In genomic region chr1:155946633-155947219, GRCh38 we compare ENCODE assay signal across 8 cellular contexts. TPM values are rescaled to one million over a fixed set of nuclear protein-coding genes. Genes with fewer than 3 reads are reported as not detected.
A peak's percentile ranks its signal among the peaks of the same experiment; 100 is the strongest.
DNase-seq lines count a peak whose midpoint lies in the region; ATAC-seq and TF ChIP-seq lines count a peak whose summit lies in the region.
"Had no signal": no experiment of that assay in that cellular context is flagged by ENCODE, and none has a peak within 500 bp of the region (broad histone marks: within the 10 kb centered on the region; RNA-seq: fewer than 3 reads in every experiment).

No MANE protein-coding gene starts in this region.

- peaks cover 19% of the 10 kb centered on the region for H3K4me1 Mint-ChIP-seq in WTC11
- H3K4me1 Mint-ChIP-seq in natural killer cell treated with Interleukin-12 subunit alpha and Interleukin-12 subunit beta and Interleukin-15 and Interleukin-18, amount 100 ng/mL, for 72 hours (ENCODE audit: low read depth in 2 of 2), result peaks cover 14 to 39% of the 10 kb centered on the region in 2 donors

- no peaks in the 10 kb centered on the region for H3K9me3 Mint-ChIP-seq in WTC11
- no peaks in the 10 kb centered on the region for H3K9me3 Mint-ChIP-seq in natural killer cell treated with Interleukin-12 subunit alpha and Interleukin-12 subunit beta and Interleukin-15 and Interleukin-18, amount 100 ng/mL, for 72 hours

- POLR2A ChIA-PET in WTC11 (lab: Charles Lee), result interaction anchor here (0.8 to 1.4 kb wide), 3 partner anchors 12 to 37 kb away, joined by 3 to 4 read pairs (median 3); partner anchors contain the start of gene KHDC4

- peak; percentile 22 for ATAC-seq in GM18517 (IDR thresholded peaks at IDR 0.05; ENCODE audit: unreplicated experiment)
- ATAC-seq in HG02588 (IDR thresholded peaks at IDR 0.05; ENCODE audit: unreplicated experiment), result peak; percentile 8
- ATAC-seq in WTC11, result no peak
- peak in 1 of 2 donors; percentile 22 for ATAC-seq in natural killer cell treated with Interleukin-12 subunit alpha and Interleukin-12 subunit beta and Interleukin-15 and Interleukin-18, amount 100 ng/mL, for 72 hours
- ATAC-seq in HG02938 (IDR thresholded peaks at IDR 0.05; ENCODE audit: unreplicated experiment), result no peak

- CTCF ChIA-PET in WTC11 (lab: Charles Lee), result interaction anchor here (1.0 to 2.0 kb wide), 6 partner anchors 9 to 120 kb away, joined by 3 to 9 read pairs (median 5); no protein-coding TSS in a partner anchor

- H3K36me3 Mint-ChIP-seq in WTC11, result peaks cover 27% of the 10 kb centered on the region
- H3K36me3 Mint-ChIP-seq in natural killer cell treated with Interleukin-12 subunit alpha and Interleukin-12 subunit beta and Interleukin-15 and Interleukin-18, amount 100 ng/mL, for 72 hours, result peaks cover 12% of the 10 kb centered on the region

- TF ChIP-seq CTCF in WTC11 (IDR thresholded peaks at IDR 0.05), result no peak

- H3K27ac Mint-ChIP-seq in WTC11, result peak overlapping the region; percentile 87; the same call in 1 of the 2 replicates
- H3K27ac Mint-ChIP-seq in natural killer cell treated with Interleukin-12 subunit alpha and Interleukin-12 subunit beta and Interleukin-15 and Interleukin-18, amount 100 ng/mL, for 72 hours, result peak overlapping the region; percentile 92 to 99

- DNase-seq in WTC11 (ENCODE audit: low spot score) (no peak), HuH-7 (ENCODE audit: low spot score) (no peak), NCI-H2107 treated with DMSO at 0.1 percent for 48 hours (lab: John Stamatoyannopoulos, UW; ENCODE audit: unreplicated experiment) (no peak)
- no peak for DNase-seq in natural killer cell treated with Interleukin-12 subunit alpha and Interleukin-12 subunit beta and Interleukin-15 and Interleukin-18, amount 100 ng/mL, for 72 hours (ENCODE audit: low spot score)

- H3K27me3 Mint-ChIP-seq in WTC11 (ENCODE audit: low read depth), result no peaks in the 10 kb centered on the region
- H3K27me3 Mint-ChIP-seq in natural killer cell treated with Interleukin-12 subunit alpha and Interleukin-12 subunit beta and Interleukin-15 and Interleukin-18, amount 100 ng/mL, for 72 hours, result no peaks in the 10 kb centered on the region

- no peak overlapping the region for H3K4me3 Mint-ChIP-seq in WTC11
- H3K4me3 Mint-ChIP-seq in natural killer cell treated with Interleukin-12 subunit alpha and Interleukin-12 subunit beta and Interleukin-15 and Interleukin-18, amount 100 ng/mL, for 72 hours, result peak overlapping the region; percentile 94

TF ChIP-seq in WTC11, 78 proteins besides CTCF, POLR2A, EP300 and RAD21:
- TF ChIP-seq USF2 (CRISPR knock-in tag; IDR thresholded peaks at IDR 0.05), result no peak
- TF ChIP-seq NR2C2 (CRISPR knock-in tag; IDR thresholded peaks at IDR 0.05), result no peak
- no peak for TF ChIP-seq ZNF512 (CRISPR knock-in tag; IDR thresholded peaks at IDR 0.05; ENCODE audit: borderline replicate concordance)
- TF ChIP-seq IRF1 (CRISPR knock-in tag; IDR thresholded peaks at IDR 0.05), result no peak
- no peak for TF ChIP-seq AR (CRISPR knock-in tag; IDR thresholded peaks at IDR 0.05)
- TF ChIP-seq ZNF121 (CRISPR knock-in tag; IDR thresholded peaks at IDR 0.05), result no peak
- TF ChIP-seq NR1H2 (CRISPR knock-in tag; IDR thresholded peaks at IDR 0.05), result no peak
- TF ChIP-seq RORB (CRISPR knock-in tag; IDR thresholded peaks at IDR 0.05), result no peak
- TF ChIP-seq ATF1 (CRISPR knock-in tag; IDR thresholded peaks at IDR 0.05), result no peak
- TF ChIP-seq ZNF425 (CRISPR knock-in tag; conservative IDR thresholded peaks at IDR 0.05), result no peak
- no peak for TF ChIP-seq HMGA2 (CRISPR knock-in tag; IDR thresholded peaks at IDR 0.05)
- no peak for TF ChIP-seq TCF7 (CRISPR knock-in tag; IDR thresholded peaks at IDR 0.05; ENCODE audit: low read depth)
- TF ChIP-seq NFE2L1 (CRISPR knock-in tag; IDR thresholded peaks at IDR 0.05), result no peak
- no peak for TF ChIP-seq ZNF423 (CRISPR knock-in tag; IDR thresholded peaks at IDR 0.05)
- no peak for TF ChIP-seq CREB1 (CRISPR knock-in tag; IDR thresholded peaks at IDR 0.05)
- TF ChIP-seq FOXK1 (CRISPR knock-in tag; IDR thresholded peaks at IDR 0.05), result no peak
TF ChIP-seq in WTC11: peak in this region for 0.

RNA-seq across cellular contexts. Expression of gene RXFP4, which starts 5.3 kb away (rescaled TPM):
- not detected in 3 replicates for total RNA-seq in WTC11 (2021)
- total RNA-seq in natural killer cell treated with Interleukin-12 subunit alpha and Interleukin-12 subunit beta and Interleukin-15 and Interleukin-18, amount 100 ng/mL, for 72 hours, result not detected
- total RNA-seq: ovary had no signal

RNA-seq across cellular contexts. Expression of gene KHDC4, which starts 12.5 kb away (rescaled TPM):
- total RNA-seq in WTC11 (2021), result 46.0 to 64.4 TPM (median 59.8 TPM) in 3 replicates
- 10 to 100 TPM; 47.6 to 96.0 TPM for total RNA-seq in natural killer cell treated with Interleukin-12 subunit alpha and Interleukin-12 subunit beta and Interleukin-15 and Interleukin-18, amount 100 ng/mL, for 72 hours

RNA-seq across cellular contexts. Expression of gene ARHGEF2, which starts 31.6 kb away (rescaled TPM):
- total RNA-seq in WTC11 (2021), result 60.0 to 69.5 TPM (median 66.2 TPM) in 3 replicates
- total RNA-seq in natural killer cell treated with Interleukin-12 subunit alpha and Interleukin-12 subunit beta and Interleukin-15 and Interleukin-18, amount 100 ng/mL, for 72 hours, result 100 to 1,000 TPM; 205 to 234 TPM

RNA-seq across cellular contexts. Expression of gene RIT1, which starts 35.6 kb away (rescaled TPM):
- 25.1 to 29.3 TPM (median 27.2 TPM) in 3 replicates for total RNA-seq in WTC11 (2021)
- total RNA-seq in natural killer cell treated with Interleukin-12 subunit alpha and Interleukin-12 subunit beta and Interleukin-15 and Interleukin-18, amount 100 ng/mL, for 72 hours, result 10 to 100 TPM; 29.4 to 40.2 TPM

Comparison
In these comparisons a context has a peak if more than half of its experiments do, and no peak if none do; other contexts are left out.
1. ATAC-seq: peak in GM18517 (single experiment) and HG02588 (single experiment); none in WTC11 (single experiment) and HG02938 (single experiment).